In genomic region chr7:130493275-130493868, GRCh38 we compare ENCODE assay signal across 9 cellular contexts. TPM values are rescaled to one million over a fixed set of nuclear protein-coding genes. Genes with fewer than 3 reads are reported as not detected.
DNase-seq lines count a peak whose midpoint lies in the region; ATAC-seq and TF ChIP-seq lines count a peak whose summit lies in the region.
"Had no signal": no experiment of that assay in that cellular context is flagged by ENCODE, and none has a peak within 500 bp of the region (broad histone marks: within the 10 kb centered on the region; RNA-seq: fewer than 3 reads in every experiment).

No MANE protein-coding gene starts in this region.

- H3K4me2 ChIP-seq in PC-9, result no peak overlapping the region

- no peaks in the 10 kb centered on the region; the same call in 1 of the 2 replicates for H3F3A ChIP-seq in PC-9 (ENCODE audit: insufficient read depth, low read depth)

- peak overlapping the region; percentile 80 for H3K9ac ChIP-seq in NT2/D1 (ENCODE audit: insufficient read length, low read depth)

- DNase-seq in NT2/D1 (ENCODE audit: low read depth, low spot score) (no peak), fibroblast of pulmonary artery (ENCODE audit: low read depth) (peak; percentile 39), psoas muscle (no peak), PC-9 (no peak)
- DNase-seq: activated T-cell treated with anti-CD3 and anti-CD28 coated beads for 4 hours; stimulated activated CD4-positive, alpha-beta T cell treated with anti-CD3 and anti-CD28 coated beads, Interleukin-4, amount 100 ng/mL, for 4 hours had no signal

- 44 to 49% (median 49%) methylated on average over 13 of the region's 13 CpGs for WGBS in psoas muscle, 3 donors

- H3K9me3 ChIP-seq in NT2/D1 (ENCODE audit: insufficient read depth, low read length) (no peaks in the 10 kb centered on the region), psoas muscle (no peaks in the 10 kb centered on the region), PC-9 (ENCODE audit: insufficient read depth, low read depth) (no peaks in the 10 kb centered on the region)

- ATAC-seq in psoas muscle (no peak), HG03108 (IDR thresholded peaks at IDR 0.05; ENCODE audit: unreplicated experiment) (no peak), GM18517 (IDR thresholded peaks at IDR 0.05; ENCODE audit: unreplicated experiment) (no peak)

- intact Hi-C loops in psoas muscle (cut with DNase I) (no loop called here), PC-9 (cut with micrococcal nuclease; ENCODE audit: unreplicated experiment) (no loop called here)

- POLR2A ChIA-PET in PC-9 (lab: Charles Lee; ENCODE audit: unreplicated experiment), result no interaction called here

- peak overlapping the region; percentile 54 for H3K4me3 ChIP-seq in GM12875 (ENCODE audit: low read depth, low read length)
- H3K4me3 ChIP-seq in NT2/D1 (ENCODE audit: insufficient read length, low read depth), result peak overlapping the region; percentile 39
- H3K4me3 ChIP-seq in fibroblast of pulmonary artery (replicated peaks; ENCODE audit: low read depth, low read length), result peak overlapping the region; percentile 64
- peak overlapping the region; percentile 61 for H3K4me3 ChIP-seq in psoas muscle
- H3K4me3 ChIP-seq in PC-9, result no peak overlapping the region

- H2AFZ ChIP-seq in PC-9, result no peak overlapping the region

- CTCF ChIA-PET in PC-9 (lab: Charles Lee), result no interaction called here

- no TSS peak for BruUV-seq in PC-9 (replicated peaks; lab: Mats Ljungman, UMichigan)

- peaks cover 55% of the 10 kb centered on the region for H3K27me3 ChIP-seq in NT2/D1 (ENCODE audit: insufficient read depth, insufficient read length)
- peaks cover 0 to 50% (median 21%) of the 10 kb centered on the region in 3 donors for H3K27me3 ChIP-seq in psoas muscle (ENCODE audit: insufficient read depth in 3 of 3, low read length in 2 of 3)
- no peaks in the 10 kb centered on the region for H3K27me3 ChIP-seq in PC-9 (ENCODE audit: insufficient read depth, low read depth)

- no peaks in the 10 kb centered on the region for H3K9me2 ChIP-seq in PC-9 (ENCODE audit: insufficient read depth)

- H4K20me1 ChIP-seq in PC-9 (ENCODE audit: insufficient read depth), result no peaks in the 10 kb centered on the region

- TF ChIP-seq CTCF in GM12875 (IDR thresholded peaks at IDR 0.05; ENCODE audit: borderline replicate concordance, insufficient read depth, low read depth, low read length) (no peak), fibroblast of pulmonary artery (IDR thresholded peaks at IDR 0.05; ENCODE audit: low read length, missing control alignments) (no peak), psoas muscle (IDR thresholded peaks at IDR 0.05) (no peak), PC-9 (conservative IDR thresholded peaks at IDR 0.05) (no peak)

- peaks cover 20% of the 10 kb centered on the region for H3K36me3 ChIP-seq in NT2/D1 (ENCODE audit: insufficient read depth, insufficient read length, low read length)
- no peaks in the 10 kb centered on the region for H3K36me3 ChIP-seq in psoas muscle (ENCODE audit: insufficient read depth in 1 of 2, low read depth in 1 of 2)
- 0 out of 2 replicates have a peak, but pooled peaks cover 9% of the 10 kb centered on the region for H3K36me3 ChIP-seq in PC-9 (ENCODE audit: low read depth)

- peaks cover 26% of the 10 kb centered on the region for H3K79me2 ChIP-seq in PC-9 (ENCODE audit: low read depth)

- H3K27ac ChIP-seq in psoas muscle (no peak overlapping the region), PC-9 (no peak overlapping the region)

- H3K4me1 ChIP-seq in NT2/D1 (ENCODE audit: insufficient read depth, insufficient read length), result no peaks in the 10 kb centered on the region
- no peaks in the 10 kb centered on the region for H3K4me1 ChIP-seq in psoas muscle
- H3K4me1 ChIP-seq in PC-9 (replicated peaks; ENCODE audit: insufficient read depth), result no peaks in the 10 kb centered on the region

RNA-seq across cellular contexts. Expression of gene MEST, which starts 1.5 kb away (rescaled TPM):
- total RNA-seq in psoas muscle (10 to 100 TPM in 2 of 4 donors, 1 to 10 TPM in 2; 3.0 to 12.6 (median 8.8) TPM), PC-9 (2021) (41.7 and 76.9 TPM in 2 replicates)
- 1 to 10 TPM; 2.8 to 5.3 (median 4.2) TPM for polyA plus RNA-seq in psoas muscle

RNA-seq across cellular contexts. Expression of gene CEP41, which starts 52.6 kb away (rescaled TPM):
- total RNA-seq in psoas muscle (1 to 10 TPM; 2.4 to 4.6 (median 3.2) TPM), PC-9 (2021) (16.3 and 18.0 TPM in 2 replicates)
- polyA plus RNA-seq in psoas muscle, result 1 to 10 TPM; 3.0 to 4.6 (median 4.2) TPM
